ENCODE assay signal across 9 cellular contexts in genomic region chr2:65350714-65351113, GRCh38.
DNase-seq lines count a peak whose midpoint lies in the region; ATAC-seq, FAIRE-seq and TF ChIP-seq lines count a peak whose summit lies in the region.
"Had no signal": no experiment of that assay in that cellular context is flagged by ENCODE, and none has a peak within 500 bp of the region (broad histone marks: within the 10 kb centered on the region; RNA-seq: fewer than 3 reads in every experiment).

No MANE protein-coding gene starts in this region.

- TF ChIP-seq POLR2A in H54 (IDR thresholded peaks at IDR 0.05; ENCODE audit: low read depth, low read length), result no peak
- TF ChIP-seq POLR2A in ovary (IDR thresholded peaks at IDR 0.05), result no peak

- 58 to 65% (median 61%) methylated on average over 6 of the region's 6 CpGs for WGBS in ovary, 3 donors

- H3K27ac ChIP-seq in GM23338 (ENCODE audit: low read depth), result 0 out of 2 replicates have a peak overlapping the region, but pooled peaks have one; percentile 5
- no peak overlapping the region for H3K27ac ChIP-seq in ovary

- no peaks in the 10 kb centered on the region; the same call in 2 of the 3 replicates for H3K36me3 Mint-ChIP-seq in GM23338 (ENCODE audit: low read depth)
- H3K36me3 Mint-ChIP-seq: naive thymus-derived CD8-positive, alpha-beta T cell had no signal

- 0 out of 2 replicates have a peak, but pooled peaks cover 5% of the 10 kb centered on the region for H3K79me2 ChIP-seq in GM23338 (replicated peaks; ENCODE audit: insufficient read depth)

- H3K4me1 Mint-ChIP-seq in GM23338, result peaks cover 34% of the 10 kb centered on the region

- in situ Hi-C loops in SK-MEL-5 (cut with HindIII; ENCODE audit: low pct_unique_long_range_greater_than_20kb, low sequenced_read_pairs), result no loop called here
- in situ Hi-C loops in G401 (cut with HindIII; ENCODE audit: low sequenced_read_pairs), result no loop called here

- peaks cover 27% of the 10 kb centered on the region for H3K4me1 ChIP-seq in GM23338 (ENCODE audit: insufficient read depth)
- peaks cover 19% of the 10 kb centered on the region for H3K4me1 ChIP-seq in ovary (ENCODE audit: insufficient read depth)

- peak overlapping the region; percentile 70; the same call in 1 of the 2 replicates for H3K4me2 ChIP-seq in GM23338

- H3K4me3 Mint-ChIP-seq in GM23338, result peak overlapping the region; percentile 8; the same call in 1 of the 3 replicates
- H3K4me3 Mint-ChIP-seq: naive thymus-derived CD8-positive, alpha-beta T cell had no signal

- no peak overlapping the region for H2AFZ ChIP-seq in GM23338

- H3K4me3 ChIP-seq in GM23338 (no peak overlapping the region), ovary (no peak overlapping the region)

- H3K9me2 ChIP-seq in GM23338 (ENCODE audit: insufficient read depth), result no peaks in the 10 kb centered on the region

- no peak overlapping the region; the same call in 1 of the 2 replicates for H3K27ac Mint-ChIP-seq in GM23338
- H3K27ac Mint-ChIP-seq: naive thymus-derived CD8-positive, alpha-beta T cell had no signal

- TF ChIP-seq EP300 in ovary (IDR thresholded peaks at IDR 0.05), result no peak

- intact Hi-C loops in left colon (cut with DNase I, micrococcal nuclease) (no loop called here), ovary (cut with DNase I) (no loop called here)

- FAIRE-seq in H54 (lab: Jason Lieb, UNC), result no peak

- H3F3A ChIP-seq in GM23338 (replicated peaks; ENCODE audit: low read depth), result no peaks in the 10 kb centered on the region

- peak; percentile 10 for DNase-seq in GM03348 (ENCODE audit: low spot score)
- peak; percentile 76 for DNase-seq in GM23338 (ENCODE audit: low spot score)
- DNase-seq in SK-MEL-5 (ENCODE audit: low read depth, low spot score), result peak; percentile 43
- DNase-seq in left colon, result no peak
- no peak for DNase-seq in G401 (ENCODE audit: low spot score)
- no peak for DNase-seq in NCI-H1417 (lab: John Stamatoyannopoulos, UW)
- no peak for DNase-seq in H54 (ENCODE audit: insufficient read length, low spot score)
- no peak for DNase-seq in ovary

- H3K9me3 ChIP-seq in ovary, result no peaks in the 10 kb centered on the region

- H4K20me1 ChIP-seq in GM23338 (replicated peaks; ENCODE audit: insufficient read depth), result peaks cover 20% of the 10 kb centered on the region

- H3K27me3 ChIP-seq in GM23338 (ENCODE audit: insufficient read depth), result no peaks in the 10 kb centered on the region
- H3K27me3 ChIP-seq in ovary, result no peaks in the 10 kb centered on the region

- H3K36me3 ChIP-seq in GM23338 (ENCODE audit: insufficient read depth) (no peaks in the 10 kb centered on the region), ovary (no peaks in the 10 kb centered on the region)

- ATAC-seq in GM23338 (peak; percentile 81), left colon (peak; percentile 20)

- no peaks in the 10 kb centered on the region for H3K9me3 Mint-ChIP-seq in GM23338
- H3K9me3 Mint-ChIP-seq: naive thymus-derived CD8-positive, alpha-beta T cell had no signal

- TF ChIP-seq CTCF in GM23338 (conservative IDR thresholded peaks at IDR 0.05; ENCODE audit: low read depth in 2 of 2), result peak; percentile 13 to 51; a peak in 1 of 4 replicates
- TF ChIP-seq CTCF in ovary (IDR thresholded peaks at IDR 0.05), result no peak

- H3K27me3 Mint-ChIP-seq in GM23338 (ENCODE audit: insufficient read depth, low read depth, poor library complexity), result peaks cover 9% of the 10 kb centered on the region

TF ChIP-seq in GM23338, 12 proteins besides CTCF, POLR2A, EP300 and RAD21:
- TF ChIP-seq REST (IDR thresholded peaks at IDR 0.05; ENCODE audit: unreplicated experiment), result no peak
- TF ChIP-seq ZNF462 (CRISPR knock-in tag; IDR thresholded peaks at IDR 0.05), result 0 out of 2 replicates have a peak, but pooled peaks have one; percentile 2
TF ChIP-seq in GM23338: peak in this region for 1.

Comparison
In these comparisons a context has a peak if more than half of its experiments do, and no peak if none do; other contexts are left out.
1. DNase-seq: peak in GM03348 (single experiment), GM23338 (single experiment) and SK-MEL-5 (single experiment); none in left colon (0 of 2), G401 (single experiment), NCI-H1417 (0 of 3), H54 (single experiment) and ovary (0 of 5).
2. CTCF ChIP-seq: peak in GM23338 (2 of 2); none in ovary (0 of 3).